Comparison of ENCODE assay signal across 1 cellular context in the genomic region with DNA sequence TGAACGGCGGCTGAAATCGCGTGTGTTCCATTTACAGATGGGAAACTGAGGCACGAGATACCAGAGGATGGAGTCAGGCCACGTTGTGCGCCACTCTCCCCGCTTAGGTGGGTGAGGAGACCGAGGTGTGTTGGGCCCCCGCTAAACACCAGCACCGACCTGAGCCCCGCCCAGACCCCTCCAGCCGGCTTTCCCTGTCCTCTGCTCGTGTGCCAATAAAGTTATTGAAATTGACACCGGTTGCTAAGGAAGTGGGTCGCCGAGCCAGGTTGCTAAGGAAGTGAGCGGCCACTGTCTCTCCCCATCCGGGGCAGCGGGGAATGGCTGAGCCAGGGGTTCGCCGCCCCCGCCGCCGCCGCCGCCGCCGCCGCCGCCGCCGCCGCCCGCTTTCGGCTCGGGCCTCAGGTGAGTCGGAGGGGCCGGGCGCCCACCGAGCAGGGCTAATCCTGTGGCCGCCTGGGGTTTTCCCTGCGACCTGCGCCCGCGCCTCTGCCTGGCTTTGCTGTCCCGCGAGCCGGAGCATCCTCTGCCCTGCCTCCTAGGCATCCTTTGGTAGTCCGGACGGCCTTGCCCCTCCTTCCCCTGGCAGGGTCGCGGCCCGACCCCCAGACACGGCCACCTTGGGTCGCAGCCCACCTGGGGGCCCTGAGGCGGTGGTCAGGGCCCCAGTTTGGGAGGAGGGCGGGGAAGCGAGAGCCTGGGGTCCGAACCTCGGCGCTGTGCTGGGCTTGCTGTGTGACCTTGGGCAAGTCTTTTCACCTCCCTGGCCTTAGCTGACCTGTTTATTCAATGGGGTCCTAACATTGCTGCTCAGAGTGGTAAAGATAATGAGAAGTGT.
TF ChIP-seq lines count a peak whose summit lies in the region.

A gene (plus strand): TSS at position 291 of the 838 bp plus-strand sequence. CDS start 32,127 bp downstream, outside the sequence.

TF ChIP-seq in HepG2, 621 proteins besides CTCF, POLR2A, EP300 and RAD21 (continued from another document and continues in another):
- TF ChIP-seq, protein P1, sequence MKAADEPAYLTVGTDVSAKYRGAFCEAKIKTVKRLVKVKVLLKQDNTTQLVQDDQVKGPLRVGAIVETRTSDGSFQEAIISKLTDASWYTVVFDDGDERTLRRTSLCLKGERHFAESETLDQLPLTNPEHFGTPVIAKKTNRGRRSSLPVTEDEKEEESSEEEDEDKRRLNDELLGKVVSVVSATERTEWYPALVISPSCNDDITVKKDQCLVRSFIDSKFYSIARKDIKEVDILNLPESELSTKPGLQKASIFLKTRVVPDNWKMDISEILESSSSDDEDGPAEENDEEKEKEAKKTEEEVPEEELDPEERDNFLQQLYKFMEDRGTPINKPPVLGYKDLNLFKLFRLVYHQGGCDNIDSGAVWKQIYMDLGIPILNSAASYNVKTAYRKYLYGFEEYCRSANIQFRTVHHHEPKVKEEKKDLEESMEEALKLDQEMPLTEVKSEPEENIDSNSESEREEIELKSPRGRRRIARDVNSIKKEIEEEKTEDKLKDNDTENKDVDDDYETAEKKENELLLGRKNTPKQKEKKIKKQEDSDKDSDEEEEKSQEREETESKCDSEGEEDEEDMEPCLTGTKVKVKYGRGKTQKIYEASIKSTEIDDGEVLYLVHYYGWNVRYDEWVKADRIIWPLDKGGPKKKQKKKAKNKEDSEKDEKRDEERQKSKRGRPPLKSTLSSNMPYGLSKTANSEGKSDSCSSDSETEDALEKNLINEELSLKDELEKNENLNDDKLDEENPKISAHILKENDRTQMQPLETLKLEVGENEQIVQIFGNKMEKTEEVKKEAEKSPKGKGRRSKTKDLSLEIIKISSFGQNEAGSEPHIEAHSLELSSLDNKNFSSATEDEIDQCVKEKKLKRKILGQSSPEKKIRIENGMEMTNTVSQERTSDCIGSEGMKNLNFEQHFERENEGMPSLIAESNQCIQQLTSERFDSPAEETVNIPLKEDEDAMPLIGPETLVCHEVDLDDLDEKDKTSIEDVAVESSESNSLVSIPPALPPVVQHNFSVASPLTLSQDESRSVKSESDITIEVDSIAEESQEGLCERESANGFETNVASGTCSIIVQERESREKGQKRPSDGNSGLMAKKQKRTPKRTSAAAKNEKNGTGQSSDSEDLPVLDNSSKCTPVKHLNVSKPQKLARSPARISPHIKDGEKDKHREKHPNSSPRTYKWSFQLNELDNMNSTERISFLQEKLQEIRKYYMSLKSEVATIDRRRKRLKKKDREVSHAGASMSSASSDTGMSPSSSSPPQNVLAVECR (CRISPR knock-in tag; IDR thresholded peaks at IDR 0.05; ENCODE audit: borderline replicate concordance) = peak; percentile 98
- TF ChIP-seq PHF8 (CRISPR knock-in tag; IDR thresholded peaks at IDR 0.05) (peak; percentile 76), KLF15 (CRISPR knock-in tag; IDR thresholded peaks at IDR 0.05; ENCODE audit: borderline replicate concordance) (no peak), ESRRA (CRISPR knock-in tag; IDR thresholded peaks at IDR 0.05; ENCODE audit: low read depth) (no peak), KAT8 (CRISPR knock-in tag; IDR thresholded peaks at IDR 0.05) (peak; percentile 97), NAIF1 (CRISPR knock-in tag; IDR thresholded peaks at IDR 0.05; ENCODE audit: borderline replicate concordance) (0 out of 2 replicates have a peak, but pooled peaks have one; percentile 45), MZF1 (CRISPR knock-in tag; IDR thresholded peaks at IDR 0.05; ENCODE audit: borderline replicate concordance) (no peak), ARID2 (CRISPR knock-in tag; IDR thresholded peaks at IDR 0.05; ENCODE audit: borderline replicate concordance) (peak; percentile 92), GABPA (IDR thresholded peaks at IDR 0.05; ENCODE audit: low read depth, low read length) (peak; percentile 80), GABPA (CRISPR knock-in tag; IDR thresholded peaks at IDR 0.05; ENCODE audit: low read depth) (peak; percentile 93), CBX5 (CRISPR knock-in tag; IDR thresholded peaks at IDR 0.05; ENCODE audit: borderline replicate concordance) (0 out of 2 replicates have a peak, but pooled peaks have one; percentile 38), KDM3A (CRISPR knock-in tag; IDR thresholded peaks at IDR 0.05; ENCODE audit: low read depth) (no peak; the same call in none of the 2 replicates), EEA1 (CRISPR knock-in tag; IDR thresholded peaks at IDR 0.05; ENCODE audit: borderline replicate concordance) (no peak), PLRG1 (conservative IDR thresholded peaks at IDR 0.05) (no peak), ZNF510 (CRISPR knock-in tag; IDR thresholded peaks at IDR 0.05; ENCODE audit: low read depth) (no peak), YEATS2 (CRISPR knock-in tag; IDR thresholded peaks at IDR 0.05; ENCODE audit: borderline replicate concordance) (peak; percentile 78; the same call in 1 of the 2 replicates), FOXK2 (IDR thresholded peaks at IDR 0.05) (no peak), HNRNPL (IDR thresholded peaks at IDR 0.05; ENCODE audit: low read depth, low read length) (no peak), U2AF1 (optimal IDR thresholded peaks at IDR 0.05; ENCODE audit: low read depth, low read length) (no peak), SATB2 (CRISPR knock-in tag; IDR thresholded peaks at IDR 0.05) (no peak), YY1 (IDR thresholded peaks at IDR 0.05; ENCODE audit: insufficient read depth, insufficient replicate concordance, low read depth, low read length) (peak; percentile 88), FOXA3 (CRISPR knock-in tag; IDR thresholded peaks at IDR 0.05) (peak; percentile 73), ZNF83 (CRISPR knock-in tag; IDR thresholded peaks at IDR 0.05; ENCODE audit: borderline replicate concordance) (peak; percentile 51; the same call in 1 of the 2 replicates), ZNF234 (CRISPR knock-in tag; conservative IDR thresholded peaks at IDR 0.05) (no peak), MED8 (CRISPR knock-in tag; IDR thresholded peaks at IDR 0.05; ENCODE audit: insufficient replicate concordance) (no peak), ZMYM4 (CRISPR knock-in tag; IDR thresholded peaks at IDR 0.05) (peak; percentile 90), ZFY (CRISPR knock-in tag; IDR thresholded peaks at IDR 0.05) (peak; percentile 76), TBL1XR1 (IDR thresholded peaks at IDR 0.05; ENCODE audit: borderline replicate concordance, low read length, partially characterized antibody) (peak; percentile 73)
- TF ChIP-seq, protein P2, sequence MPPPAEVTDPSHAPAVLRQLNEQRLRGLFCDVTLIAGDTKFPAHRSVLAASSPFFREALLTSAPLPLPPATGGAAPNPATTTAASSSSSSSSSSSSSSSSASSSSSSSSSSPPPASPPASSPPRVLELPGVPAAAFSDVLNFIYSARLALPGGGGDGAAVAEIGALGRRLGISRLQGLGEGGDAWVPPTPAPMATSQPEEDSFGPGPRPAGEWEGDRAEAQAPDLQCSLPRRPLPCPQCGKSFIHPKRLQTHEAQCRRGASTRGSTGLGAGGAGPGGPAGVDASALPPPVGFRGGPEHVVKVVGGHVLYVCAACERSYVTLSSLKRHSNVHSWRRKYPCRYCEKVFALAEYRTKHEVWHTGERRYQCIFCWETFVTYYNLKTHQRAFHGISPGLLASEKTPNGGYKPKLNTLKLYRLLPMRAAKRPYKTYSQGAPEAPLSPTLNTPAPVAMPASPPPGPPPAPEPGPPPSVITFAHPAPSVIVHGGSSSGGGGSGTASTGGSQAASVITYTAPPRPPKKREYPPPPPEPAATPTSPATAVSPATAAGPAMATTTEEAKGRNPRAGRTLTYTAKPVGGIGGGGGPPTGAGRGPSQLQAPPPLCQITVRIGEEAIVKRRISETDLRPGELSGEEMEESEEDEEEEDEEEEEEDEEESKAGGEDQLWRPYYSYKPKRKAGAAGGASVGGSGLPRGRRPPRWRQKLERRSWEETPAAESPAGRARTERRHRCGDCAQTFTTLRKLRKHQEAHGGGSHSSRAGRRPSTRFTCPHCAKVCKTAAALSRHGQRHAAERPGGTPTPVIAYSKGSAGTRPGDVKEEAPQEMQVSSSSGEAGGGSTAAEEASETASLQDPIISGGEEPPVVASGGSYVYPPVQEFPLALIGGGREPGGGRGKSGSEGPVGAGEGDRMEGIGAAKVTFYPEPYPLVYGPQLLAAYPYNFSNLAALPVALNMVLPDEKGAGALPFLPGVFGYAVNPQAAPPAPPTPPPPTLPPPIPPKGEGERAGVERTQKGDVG (CRISPR knock-in tag; IDR thresholded peaks at IDR 0.05; ENCODE audit: borderline replicate concordance) = peak; percentile 78; the same call in 1 of the 2 replicates
- TF ChIP-seq, protein P3, sequence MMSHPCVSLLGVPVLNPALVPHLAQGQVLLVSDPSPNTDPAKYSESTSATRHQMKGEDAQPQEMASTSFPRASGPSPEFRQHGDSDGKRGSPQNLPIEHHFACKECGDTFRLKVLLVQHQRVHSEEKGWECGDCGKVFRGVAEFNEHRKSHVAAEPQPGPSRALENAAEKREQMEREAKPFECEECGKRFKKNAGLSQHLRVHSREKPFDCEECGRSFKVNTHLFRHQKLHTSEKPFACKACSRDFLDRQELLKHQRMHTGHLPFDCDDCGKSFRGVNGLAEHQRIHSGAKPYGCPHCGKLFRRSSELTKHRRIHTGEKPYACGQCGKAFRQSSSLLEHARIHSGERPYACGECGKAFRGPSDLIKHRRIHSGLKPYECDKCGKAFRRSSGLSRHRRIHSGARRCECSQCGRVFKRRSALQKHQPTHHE (CRISPR knock-in tag; IDR thresholded peaks at IDR 0.05; ENCODE audit: borderline replicate concordance) = peak; percentile 97; the same call in 1 of the 2 replicates
- TF ChIP-seq, protein P4, sequence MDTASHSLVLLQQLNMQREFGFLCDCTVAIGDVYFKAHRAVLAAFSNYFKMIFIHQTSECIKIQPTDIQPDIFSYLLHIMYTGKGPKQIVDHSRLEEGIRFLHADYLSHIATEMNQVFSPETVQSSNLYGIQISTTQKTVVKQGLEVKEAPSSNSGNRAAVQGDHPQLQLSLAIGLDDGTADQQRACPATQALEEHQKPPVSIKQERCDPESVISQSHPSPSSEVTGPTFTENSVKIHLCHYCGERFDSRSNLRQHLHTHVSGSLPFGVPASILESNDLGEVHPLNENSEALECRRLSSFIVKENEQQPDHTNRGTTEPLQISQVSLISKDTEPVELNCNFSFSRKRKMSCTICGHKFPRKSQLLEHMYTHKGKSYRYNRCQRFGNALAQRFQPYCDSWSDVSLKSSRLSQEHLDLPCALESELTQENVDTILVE (CRISPR knock-in tag; IDR thresholded peaks at IDR 0.05) = 0 out of 2 replicates have a peak, but pooled peaks have one; percentile 15
- TF ChIP-seq, protein P5, sequence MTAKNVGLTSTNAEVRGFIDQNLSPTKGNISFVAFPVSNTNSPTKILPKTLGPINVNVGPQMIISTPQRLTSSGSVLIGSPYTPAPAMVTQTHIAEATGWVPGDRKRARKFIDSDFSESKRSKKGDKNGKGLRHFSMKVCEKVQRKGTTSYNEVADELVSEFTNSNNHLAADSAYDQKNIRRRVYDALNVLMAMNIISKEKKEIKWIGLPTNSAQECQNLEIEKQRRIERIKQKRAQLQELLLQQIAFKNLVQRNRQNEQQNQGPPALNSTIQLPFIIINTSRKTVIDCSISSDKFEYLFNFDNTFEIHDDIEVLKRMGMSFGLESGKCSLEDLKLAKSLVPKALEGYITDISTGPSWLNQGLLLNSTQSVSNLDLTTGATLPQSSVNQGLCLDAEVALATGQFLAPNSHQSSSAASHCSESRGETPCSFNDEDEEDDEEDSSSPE (CRISPR knock-in tag; IDR thresholded peaks at IDR 0.05) = no peak
- TF ChIP-seq, protein P6, sequence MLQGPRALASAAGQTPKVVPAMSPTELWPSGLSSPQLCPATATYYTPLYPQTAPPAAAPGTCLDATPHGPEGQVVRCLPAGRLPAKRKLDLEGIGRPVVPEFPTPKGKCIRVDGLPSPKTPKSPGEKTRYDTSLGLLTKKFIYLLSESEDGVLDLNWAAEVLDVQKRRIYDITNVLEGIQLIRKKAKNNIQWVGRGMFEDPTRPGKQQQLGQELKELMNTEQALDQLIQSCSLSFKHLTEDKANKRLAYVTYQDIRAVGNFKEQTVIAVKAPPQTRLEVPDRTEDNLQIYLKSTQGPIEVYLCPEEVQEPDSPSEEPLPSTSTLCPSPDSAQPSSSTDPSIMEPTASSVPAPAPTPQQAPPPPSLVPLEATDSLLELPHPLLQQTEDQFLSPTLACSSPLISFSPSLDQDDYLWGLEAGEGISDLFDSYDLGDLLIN (CRISPR knock-in tag; IDR thresholded peaks at IDR 0.05; ENCODE audit: borderline replicate concordance) = 0 out of 2 replicates have a peak, but pooled peaks have one; percentile 20
- TF ChIP-seq, protein P7, sequence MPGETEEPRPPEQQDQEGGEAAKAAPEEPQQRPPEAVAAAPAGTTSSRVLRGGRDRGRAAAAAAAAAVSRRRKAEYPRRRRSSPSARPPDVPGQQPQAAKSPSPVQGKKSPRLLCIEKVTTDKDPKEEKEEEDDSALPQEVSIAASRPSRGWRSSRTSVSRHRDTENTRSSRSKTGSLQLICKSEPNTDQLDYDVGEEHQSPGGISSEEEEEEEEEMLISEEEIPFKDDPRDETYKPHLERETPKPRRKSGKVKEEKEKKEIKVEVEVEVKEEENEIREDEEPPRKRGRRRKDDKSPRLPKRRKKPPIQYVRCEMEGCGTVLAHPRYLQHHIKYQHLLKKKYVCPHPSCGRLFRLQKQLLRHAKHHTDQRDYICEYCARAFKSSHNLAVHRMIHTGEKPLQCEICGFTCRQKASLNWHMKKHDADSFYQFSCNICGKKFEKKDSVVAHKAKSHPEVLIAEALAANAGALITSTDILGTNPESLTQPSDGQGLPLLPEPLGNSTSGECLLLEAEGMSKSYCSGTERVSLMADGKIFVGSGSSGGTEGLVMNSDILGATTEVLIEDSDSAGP (CRISPR knock-in tag; IDR thresholded peaks at IDR 0.05; ENCODE audit: borderline replicate concordance) = peak; percentile 86
- TF ChIP-seq, protein P8, sequence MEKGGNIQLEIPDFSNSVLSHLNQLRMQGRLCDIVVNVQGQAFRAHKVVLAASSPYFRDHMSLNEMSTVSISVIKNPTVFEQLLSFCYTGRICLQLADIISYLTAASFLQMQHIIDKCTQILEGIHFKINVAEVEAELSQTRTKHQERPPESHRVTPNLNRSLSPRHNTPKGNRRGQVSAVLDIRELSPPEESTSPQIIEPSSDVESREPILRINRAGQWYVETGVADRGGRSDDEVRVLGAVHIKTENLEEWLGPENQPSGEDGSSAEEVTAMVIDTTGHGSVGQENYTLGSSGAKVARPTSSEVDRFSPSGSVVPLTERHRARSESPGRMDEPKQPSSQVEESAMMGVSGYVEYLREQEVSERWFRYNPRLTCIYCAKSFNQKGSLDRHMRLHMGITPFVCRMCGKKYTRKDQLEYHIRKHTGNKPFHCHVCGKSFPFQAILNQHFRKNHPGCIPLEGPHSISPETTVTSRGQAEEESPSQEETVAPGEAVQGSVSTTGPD (CRISPR knock-in tag; IDR thresholded peaks at IDR 0.05) = no peak
- TF ChIP-seq, protein P9, sequence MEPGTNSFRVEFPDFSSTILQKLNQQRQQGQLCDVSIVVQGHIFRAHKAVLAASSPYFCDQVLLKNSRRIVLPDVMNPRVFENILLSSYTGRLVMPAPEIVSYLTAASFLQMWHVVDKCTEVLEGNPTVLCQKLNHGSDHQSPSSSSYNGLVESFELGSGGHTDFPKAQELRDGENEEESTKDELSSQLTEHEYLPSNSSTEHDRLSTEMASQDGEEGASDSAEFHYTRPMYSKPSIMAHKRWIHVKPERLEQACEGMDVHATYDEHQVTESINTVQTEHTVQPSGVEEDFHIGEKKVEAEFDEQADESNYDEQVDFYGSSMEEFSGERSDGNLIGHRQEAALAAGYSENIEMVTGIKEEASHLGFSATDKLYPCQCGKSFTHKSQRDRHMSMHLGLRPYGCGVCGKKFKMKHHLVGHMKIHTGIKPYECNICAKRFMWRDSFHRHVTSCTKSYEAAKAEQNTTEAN (CRISPR knock-in tag; conservative IDR thresholded peaks at IDR 0.05) = peak; percentile 60; the same call in 1 of the 2 replicates
